ENCODE assay signal across 25 cellular contexts in the genomic region with DNA sequence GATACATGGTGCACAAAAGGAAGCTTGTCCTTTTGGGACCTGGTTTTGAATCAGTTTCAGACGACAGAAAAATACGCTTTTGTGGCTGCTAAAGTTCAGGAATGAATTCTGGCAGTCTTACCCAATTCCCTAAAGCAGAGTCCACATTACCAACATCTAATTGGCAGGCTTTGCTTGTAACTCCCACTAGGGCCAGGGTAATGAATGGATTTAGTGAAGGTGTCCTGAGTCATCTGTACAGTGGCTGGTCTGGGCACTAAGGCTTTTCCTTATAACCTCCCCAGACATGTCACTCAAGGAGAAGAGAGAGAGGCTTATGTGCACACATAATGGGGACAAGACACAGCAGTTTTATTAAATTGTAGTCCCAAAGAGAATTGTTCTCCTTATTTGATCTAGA.
DNase-seq lines count a peak whose midpoint lies in the region; ATAC-seq, FAIRE-seq and TF ChIP-seq lines count a peak whose summit lies in the region.
"Had no signal": no experiment of that assay in that cellular context is flagged by ENCODE, and none has a peak within 500 bp of the region (broad histone marks: within the 10 kb centered on the region; RNA-seq: fewer than 3 reads in every experiment).

No MANE protein-coding gene starts in this region.

- H4K20me1 ChIP-seq in GM12878 (ENCODE audit: control insufficient read depth, insufficient read depth) (no peaks in the 10 kb centered on the region), HepG2 (ENCODE audit: insufficient read depth, low read length) (no peaks in the 10 kb centered on the region)

- RAD21 ChIA-PET in GM12878 (lab: Charles Lee; ENCODE audit: unreplicated experiment) = no interaction called here

- FAIRE-seq in GM12878 (lab: Jason Lieb, UNC) = peak; percentile 27
- peak; percentile 74 for FAIRE-seq in HepG2 (lab: Jason Lieb, UNC)
- FAIRE-seq: islet of Langerhans had no signal

- intact Hi-C loops in MCF 10A (cut with micrococcal nuclease) = no loop called here
- intact Hi-C loops in breast epithelium (cut with DNase I; ENCODE audit: low total_unique reads) = no loop called here
- intact Hi-C loops in GM12878 (cut with micrococcal nuclease; ENCODE audit: unreplicated experiment) = no loop called here
- intact Hi-C loops in HepG2 (cut with micrococcal nuclease; ENCODE audit: unreplicated experiment) = no loop called here

- no peaks in the 10 kb centered on the region for H3K36me3 Mint-ChIP-seq in MCF 10A (ENCODE audit: insufficient read depth, unreplicated experiment)
- no peaks in the 10 kb centered on the region for H3K36me3 Mint-ChIP-seq in activated CD8-positive, alpha-beta T cell treated with anti-CD3 and anti-CD28 coated beads, Interleukin-2, amount 10 ng/mL, durations not matched to agents 7 days and 5 days (ENCODE audit: low read depth)
- H3K36me3 Mint-ChIP-seq: activated naive CD8-positive, alpha-beta T cell; brain; memory B cell; naive thymus-derived CD8-positive, alpha-beta T cell; WTC11 had no signal

- CTCF ChIA-PET in MCF 10A (lab: Yijun Ruan, JAX) (interaction anchor here (0.6 kb wide), 1 partner anchor 353 kb away, joined by 5 read pairs; no protein-coding TSS in a partner anchor), GM12878 (lab: Yijun Ruan, JAX) (interaction anchor here (1.2 kb wide), 1 partner anchor 353 kb away, joined by 4 read pairs; no protein-coding TSS in a partner anchor), HepG2 (lab: Yijun Ruan, JAX; ENCODE audit: low intra/inter-chr PET ratio, low total read pairs) (no interaction called here)
- CTCF ChIA-PET in activated CD8-positive, alpha-beta T cell treated with anti-CD3 and anti-CD28 coated beads, Interleukin-2, amount 10 ng/mL, durations not matched to agents 7 days and 5 days (lab: Charles Lee) = no interaction called here

- in situ Hi-C loops in GM12878 (cut with MboI) (no loop called here), HepG2 (cut with HindIII; ENCODE audit: extremely low pct_ligation_motif_present, low pct_unique_long_range_greater_than_20kb) (loop anchor here (10.0 to 25.0 kb wide), 2 partner anchors 355 to 1947 kb away; a partner anchor contains a TSS)

- no peak for TF ChIP-seq EP300 in GM12878 (IDR thresholded peaks at IDR 0.05; ENCODE audit: borderline replicate concordance in 1 of 2, control insufficient read depth in 1 of 2, low read depth in 2 of 2, low read length in 2 of 2)
- no peak for TF ChIP-seq EP300 in HepG2 (IDR thresholded peaks at IDR 0.05; ENCODE audit: low read depth in 2 of 2, low read length in 2 of 2)
- no peak for TF ChIP-seq EP300 in HepG2 (CRISPR knock-in tag; IDR thresholded peaks at IDR 0.05; ENCODE audit: borderline replicate concordance)

- no TSS peak for BruUV-seq in MCF 10A (replicated peaks; lab: Mats Ljungman, UMichigan)
- no TSS peak for BruUV-seq in GM12878 (replicated peaks; lab: Mats Ljungman, UMichigan)
- BruUV-seq in HepG2 (replicated peaks; lab: Mats Ljungman, UMichigan) = no TSS peak

- no peak for TF ChIP-seq CTCF in MCF 10A (IDR thresholded peaks at IDR 0.05; ENCODE audit: unreplicated experiment)
- TF ChIP-seq CTCF in breast epithelium (IDR thresholded peaks at IDR 0.05) = no peak
- TF ChIP-seq CTCF in GM12878 (IDR thresholded peaks at IDR 0.05 in 2 of 3, conservative IDR thresholded peaks at IDR 0.05 in 1 of 3; ENCODE audit: control insufficient read depth in 2 of 3, extremely low read depth in 1 of 3, insufficient read depth in 1 of 3, low read depth in 3 of 3, low read length in 3 of 3) = no peak
- TF ChIP-seq CTCF in HepG2 (CRISPR knock-in tag; IDR thresholded peaks at IDR 0.05) = no peak

- TF ChIP-seq RAD21 in GM12878 (IDR thresholded peaks at IDR 0.05; ENCODE audit: insufficient read depth, low read depth, low read length) (no peak), HepG2 (CRISPR knock-in tag; IDR thresholded peaks at IDR 0.05) (no peak)

- SMC1A ChIA-PET in GM12878 (lab: Charles Lee; ENCODE audit: uncharacterized antibody, unreplicated experiment) = no interaction called here

- H2AFZ ChIP-seq in GM12878 (ENCODE audit: control insufficient read depth, low read depth, low read length) (no peak overlapping the region), HepG2 (ENCODE audit: low read length) (no peak overlapping the region)

- H3K79me2 ChIP-seq in GM12878 (ENCODE audit: control insufficient read depth, insufficient read depth, low read length) (no peaks in the 10 kb centered on the region), HepG2 (ENCODE audit: insufficient read depth, low read length) (no peaks in the 10 kb centered on the region)

- no peaks in the 10 kb centered on the region for H3K4me1 Mint-ChIP-seq in MCF 10A (ENCODE audit: insufficient read depth, unreplicated experiment)
- H3K4me1 Mint-ChIP-seq in activated CD8-positive, alpha-beta T cell treated with anti-CD3 and anti-CD28 coated beads, Interleukin-2, amount 10 ng/mL, durations not matched to agents 7 days and 5 days (ENCODE audit: low read depth) = no peaks in the 10 kb centered on the region
- H3K4me1 Mint-ChIP-seq: memory B cell; naive thymus-derived CD8-positive, alpha-beta T cell; T-helper 17 cell had no signal

- no peak overlapping the region for H3K27ac Mint-ChIP-seq in MCF 10A (ENCODE audit: low read depth, unreplicated experiment)
- H3K27ac Mint-ChIP-seq in activated CD8-positive, alpha-beta T cell treated with anti-CD3 and anti-CD28 coated beads, Interleukin-2, amount 10 ng/mL, durations not matched to agents 7 days and 5 days = no peak overlapping the region
- H3K27ac Mint-ChIP-seq: activated CD8-positive, alpha-beta T cell treated with anti-CD3 and anti-CD28 coated beads for 36 hours; activated naive CD8-positive, alpha-beta T cell; activated T-cell treated with anti-CD3 and anti-CD28 coated beads, Interleukin-2, amount 50 U/mL, for 72 hours; memory B cell; naive thymus-derived CD8-positive, alpha-beta T cell; T-helper 17 cell; WTC11 had no signal

- POLR2A ChIA-PET in MCF 10A (lab: Yijun Ruan, JAX) (interaction anchor here (0.7 to 0.8 kb wide), 2 partner anchors 10 to 1367 kb away, joined by 3 read pairs; no protein-coding TSS in a partner anchor), GM12878 (lab: Charles Lee) (no interaction called here), HepG2 (lab: Yijun Ruan, JAX) (no interaction called here)
- POLR2A ChIA-PET in activated CD8-positive, alpha-beta T cell treated with anti-CD3 and anti-CD28 coated beads, Interleukin-2, amount 10 ng/mL, durations not matched to agents 7 days and 5 days (lab: Charles Lee) = no interaction called here

- H3K4me3 Mint-ChIP-seq in MCF 10A (ENCODE audit: unreplicated experiment) = no peak overlapping the region
- no peak overlapping the region for H3K4me3 Mint-ChIP-seq in activated CD8-positive, alpha-beta T cell treated with anti-CD3 and anti-CD28 coated beads, Interleukin-2, amount 10 ng/mL, durations not matched to agents 7 days and 5 days
- H3K4me3 Mint-ChIP-seq: activated CD8-positive, alpha-beta T cell treated with anti-CD3 and anti-CD28 coated beads for 36 hours; activated naive CD8-positive, alpha-beta T cell; activated T-cell treated with anti-CD3 and anti-CD28 coated beads, Interleukin-2, amount 50 U/mL, for 72 hours; brain; memory B cell; naive thymus-derived CD8-positive, alpha-beta T cell; T-helper 17 cell; WTC11 had no signal

- no peaks in the 10 kb centered on the region for H3K36me3 ChIP-seq in breast epithelium
- no peaks in the 10 kb centered on the region for H3K36me3 ChIP-seq in GM12878 (ENCODE audit: control insufficient read depth in 2 of 2, insufficient read depth in 2 of 2, low read length in 1 of 2)
- H3K36me3 ChIP-seq in HepG2 (replicated peaks in 1 of 2; ENCODE audit: control insufficient read depth in 1 of 2, insufficient read depth in 2 of 2, low read length in 2 of 2) = no peaks in the 10 kb centered on the region
- H3K36me3 ChIP-seq: MG63, spleen had no signal

- no peak for TF ChIP-seq POLR2A in breast epithelium (IDR thresholded peaks at IDR 0.05)
- no peak for TF ChIP-seq POLR2A in GM12878 (IDR thresholded peaks at IDR 0.05; ENCODE audit: low read depth, low read length)
- no peak for TF ChIP-seq POLR2A in HepG2 (IDR thresholded peaks at IDR 0.05; ENCODE audit: insufficient read depth in 1 of 2, low read depth in 2 of 2, low read length in 2 of 2)

- H3K9ac ChIP-seq in GM12878 (ENCODE audit: control insufficient read depth, insufficient read depth, low read length) (no peak overlapping the region), HepG2 (ENCODE audit: insufficient read depth, low read depth, low read length) (no peak overlapping the region)

- DNase-seq in MCF 10A (ENCODE audit: unreplicated experiment) (peak; percentile 3), breast epithelium (ENCODE audit: low spot score in 2 of 2) (no peak), GM12878 (ENCODE audit: low read depth, low spot score) (no peak), HepG2 (ENCODE audit: low spot score) (no peak), AG20443 (ENCODE audit: low spot score) (no peak), NCI-H2107 (lab: John Stamatoyannopoulos, UW) (no peak)
- DNase-seq in activated CD8-positive, alpha-beta T cell treated with anti-CD3 and anti-CD28 coated beads, Interleukin-2, amount 10 ng/mL, durations not matched to agents 7 days and 5 days = no peak
- no peak for DNase-seq in activated CD8-positive, alpha-beta memory T cell treated with anti-CD3 and anti-CD28 coated beads, Interleukin-2, amount 50 U/mL, for 4 hours
- DNase-seq: 8988T; activated CD8-positive, alpha-beta T cell treated with anti-CD3 and anti-CD28 coated beads for 36 hours; activated T-cell treated with anti-CD3 and anti-CD28 coated beads, Interleukin-2, amount 50 U/mL, for 72 hours; DMS 273 treated with DMSO at 0.1 percent for 48 hours; MG63; naive thymus-derived CD8-positive, alpha-beta T cell; NCI-H1436 treated with DMSO at 0.1 percent for 48 hours; SHP77; spleen; stimulated activated CD8-positive, alpha-beta memory T cell treated with anti-CD3 and anti-CD28 coated beads, Interleukin-4, amount 100 ng/mL, for 48 hours; T-helper 17 cell had no signal

- H3K27ac ChIP-seq in breast epithelium (no peak overlapping the region), GM12878 (ENCODE audit: control insufficient read depth, insufficient read depth) (no peak overlapping the region), HepG2 (ENCODE audit: extremely low read length, insufficient read depth, low read length) (no peak overlapping the region)
- H3K27ac ChIP-seq: C4-2B, spleen had no signal

- no peak overlapping the region for H3K4me3 ChIP-seq in breast epithelium
- no peak overlapping the region for H3K4me3 ChIP-seq in GM12878
- H3K4me3 ChIP-seq in HepG2 (replicated peaks in 1 of 3; ENCODE audit: insufficient read depth in 1 of 3, low read depth in 2 of 3, low read length in 3 of 3) = no peak overlapping the region
- H3K4me3 ChIP-seq: MG63, spleen had no signal

- no peaks in the 10 kb centered on the region for H3K9me3 ChIP-seq in breast epithelium
- H3K9me3 ChIP-seq in GM12878 (replicated peaks; ENCODE audit: control insufficient read depth, insufficient read depth, low read length) = no peaks in the 10 kb centered on the region
- H3K9me3 ChIP-seq in HepG2 (ENCODE audit: low read length) = no peaks in the 10 kb centered on the region
- H3K9me3 ChIP-seq: MG63, spleen had no signal

- whole genome bisulfite sequencing in GM12878 (ENCODE audit: insufficient coverage, insufficient replicate concordance, low lambda C conversion rate, missing lambda C conversion rate) = 37% methylated on average over 2 of the region's 2 CpGs
- 6% methylated on average over 2 of the region's 2 CpGs for WGBS in HepG2 (ENCODE audit: low lambda C conversion rate)

- peaks cover 22% of the 10 kb centered on the region for H3K27me3 Mint-ChIP-seq in MCF 10A (ENCODE audit: insufficient read depth, unreplicated experiment)
- peaks cover 3% of the 10 kb centered on the region for H3K27me3 Mint-ChIP-seq in activated CD8-positive, alpha-beta T cell treated with anti-CD3 and anti-CD28 coated beads, Interleukin-2, amount 10 ng/mL, durations not matched to agents 7 days and 5 days (ENCODE audit: low read depth)
- H3K27me3 Mint-ChIP-seq: activated CD8-positive, alpha-beta T cell treated with anti-CD3 and anti-CD28 coated beads for 36 hours; activated naive CD8-positive, alpha-beta T cell; brain had no signal

- H3K4me2 ChIP-seq in GM12878 (ENCODE audit: control insufficient read depth, insufficient read depth) (no peak overlapping the region), HepG2 (ENCODE audit: low read depth, low read length) (no peak overlapping the region)

- H3K27me3 ChIP-seq in breast epithelium (no peaks in the 10 kb centered on the region), GM12878 (replicated peaks in 1 of 2; ENCODE audit: control insufficient read depth in 2 of 2, insufficient read depth in 2 of 2, low read length in 1 of 2) (no peaks in the 10 kb centered on the region), HepG2 (ENCODE audit: control insufficient read depth in 1 of 2, insufficient read depth in 2 of 2, low read length in 2 of 2) (no peaks in the 10 kb centered on the region)
- H3K27me3 ChIP-seq: MG63, spleen had no signal

- no peak for ATAC-seq in GM12878
- peak; percentile 49; the same call in 2 of the 3 replicates for ATAC-seq in HepG2
- no peak for ATAC-seq in activated CD8-positive, alpha-beta T cell treated with anti-CD3 and anti-CD28 coated beads, Interleukin-2, amount 10 ng/mL, durations not matched to agents 7 days and 5 days
- ATAC-seq: activated CD8-positive, alpha-beta T cell treated with anti-CD3 and anti-CD28 coated beads for 36 hours; activated T-cell treated with anti-CD3 and anti-CD28 coated beads, Interleukin-2, amount 50 U/mL, for 72 hours; naive thymus-derived CD8-positive, alpha-beta T cell; T-helper 17 cell; WTC11 had no signal

- H3K9me3 Mint-ChIP-seq in MCF 10A (ENCODE audit: unreplicated experiment) = no peaks in the 10 kb centered on the region
- H3K9me3 Mint-ChIP-seq in activated CD8-positive, alpha-beta T cell treated with anti-CD3 and anti-CD28 coated beads, Interleukin-2, amount 10 ng/mL, durations not matched to agents 7 days and 5 days (ENCODE audit: insufficient read depth) = no peaks in the 10 kb centered on the region
- H3K9me3 Mint-ChIP-seq: activated CD8-positive, alpha-beta T cell treated with anti-CD3 and anti-CD28 coated beads for 36 hours; activated T-cell treated with anti-CD3 and anti-CD28 coated beads, Interleukin-2, amount 50 U/mL, for 72 hours; brain; memory B cell; naive thymus-derived CD8-positive, alpha-beta T cell; WTC11 had no signal

- H3K4me1 ChIP-seq in breast epithelium (no peaks in the 10 kb centered on the region), GM12878 (ENCODE audit: control insufficient read depth, insufficient read depth, low read length) (no peaks in the 10 kb centered on the region), HepG2 (ENCODE audit: insufficient read depth, low read length) (no peaks in the 10 kb centered on the region)
- H3K4me1 ChIP-seq: spleen had no signal

Comparison
In these comparisons a context has a peak if more than half of its experiments do, and no peak if none do; other contexts are left out.
1. CTCF ChIA-PET loops: an anchor here in MCF 10A (0.6 kb wide) and GM12878 (1.2 kb wide); none called in HepG2 and activated CD8-positive, alpha-beta T cell treated with anti-CD3 and anti-CD28 coated beads, Interleukin-2, amount 10 ng/mL, durations not matched to agents 7 days and 5 days.